ENCODE assay signal across 8 cellular contexts in the genomic region with DNA sequence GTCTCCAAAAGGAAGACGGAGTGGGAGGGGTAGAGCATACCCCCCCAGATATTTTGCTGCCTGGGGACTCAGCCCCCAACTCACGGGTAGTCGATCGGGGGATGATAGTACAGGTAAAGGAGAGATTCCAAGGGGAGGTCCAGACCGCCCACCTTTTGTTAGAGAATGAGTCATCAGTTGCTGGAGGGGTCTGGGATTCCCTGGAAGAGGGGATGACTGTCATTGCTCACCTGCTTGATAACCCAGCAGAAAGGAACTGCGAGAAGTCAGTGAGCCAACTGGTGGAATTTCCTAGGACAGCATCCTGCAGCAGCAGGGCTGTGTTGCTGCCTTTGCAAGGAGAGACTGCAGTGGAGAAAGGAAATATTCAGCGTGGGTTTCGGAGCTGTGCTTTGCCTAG.
DNase-seq lines count a peak whose midpoint lies in the region; ATAC-seq and TF ChIP-seq lines count a peak whose summit lies in the region.

No MANE protein-coding gene starts in this region.

- in situ Hi-C loops in astrocyte of the spinal cord (cut with HindIII; ENCODE audit: low sequenced_read_pairs) = no loop called here

- intact Hi-C loops in cardiac septum (cut with DNase I) = no loop called here
- intact Hi-C loops in lower lobe of right lung (cut with DNase I) = loop anchor here (10.0 kb wide), 1 partner anchor 164 kb away; no protein-coding TSS in a partner anchor

- H3K4me3 ChIP-seq in right atrium auricular region (peak overlapping the region in 1 of 2 donors; percentile 39), astrocyte of the spinal cord (ENCODE audit: low read depth, low read length) (peak overlapping the region; percentile 24), lower lobe of right lung (no peak overlapping the region), urinary bladder (ENCODE audit: low read depth, low read length) (peak overlapping the region; percentile 28)

- WGBS in urinary bladder = 35% methylated on average over 8 of the region's 8 CpGs

- H3K27me3 ChIP-seq in right atrium auricular region (no peaks in the 10 kb centered on the region), lower lobe of right lung (ENCODE audit: low read depth) (no peaks in the 10 kb centered on the region)

- ATAC-seq in lower lobe of right lung = no peak
- ATAC-seq in HG02571 (IDR thresholded peaks at IDR 0.05; ENCODE audit: unreplicated experiment) = no peak
- no peak for ATAC-seq in HG03097 (IDR thresholded peaks at IDR 0.05; ENCODE audit: low FRiP score, unreplicated experiment)

- peaks cover 0 to 54% of the 10 kb centered on the region in 2 donors for H3K4me1 ChIP-seq in right atrium auricular region
- H3K4me1 ChIP-seq in lower lobe of right lung = peaks cover 69% of the 10 kb centered on the region
- peaks cover 1% of the 10 kb centered on the region for H3K4me1 ChIP-seq in urinary bladder (ENCODE audit: insufficient read depth)

- H3K9me3 ChIP-seq in right atrium auricular region = no peaks in the 10 kb centered on the region
- H3K9me3 ChIP-seq in lower lobe of right lung = no peaks in the 10 kb centered on the region

- H3K27ac ChIP-seq in right atrium auricular region (peak overlapping the region; percentile 71 to 74), lower lobe of right lung (peak overlapping the region; percentile 73), urinary bladder (ENCODE audit: low read depth) (peak overlapping the region; percentile 63)

- DNase-seq in right atrium auricular region (ENCODE audit: low spot score) = no peak
- DNase-seq in cardiac septum (ENCODE audit: low spot score) = no peak
- no peak for DNase-seq in astrocyte of the spinal cord (ENCODE audit: low read depth, low spot score)
- DNase-seq in lower lobe of right lung = no peak
- no peak for DNase-seq in GM19240 (ENCODE audit: insufficient read length, low spot score)

- no peaks in the 10 kb centered on the region for H3K36me3 ChIP-seq in right atrium auricular region
- no peaks in the 10 kb centered on the region for H3K36me3 ChIP-seq in lower lobe of right lung
- H3K36me3 ChIP-seq in urinary bladder (ENCODE audit: insufficient read depth) = no peaks in the 10 kb centered on the region

- no peak for TF ChIP-seq CTCF in right atrium auricular region (IDR thresholded peaks at IDR 0.05)
- no peak for TF ChIP-seq CTCF in astrocyte of the spinal cord (IDR thresholded peaks at IDR 0.05; ENCODE audit: low read depth, low read length)
- no peak for TF ChIP-seq CTCF in lower lobe of right lung (IDR thresholded peaks at IDR 0.05)
